Comparison of ENCODE assay signal across 8 cellular contexts in the genomic region with DNA sequence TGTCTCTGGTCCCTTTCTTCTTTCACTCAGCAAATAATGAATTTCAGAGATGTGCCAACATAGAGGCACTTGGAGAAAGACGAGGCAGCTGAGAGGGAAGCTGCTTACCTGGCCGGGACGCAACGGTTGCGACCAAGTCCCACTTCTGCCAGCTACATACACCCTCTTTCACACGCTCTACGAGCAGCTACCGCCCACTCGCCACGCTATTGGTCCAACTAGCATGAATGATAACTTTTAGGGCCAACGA. TPM values are rescaled to one million over a fixed set of nuclear protein-coding genes. Genes with fewer than 3 reads are reported as not detected.
DNase-seq lines count a peak whose midpoint lies in the region; ATAC-seq and TF ChIP-seq lines count a peak whose summit lies in the region.

No MANE protein-coding gene starts in this region.

- peak overlapping the region; percentile 90 for H3K4me3 Mint-ChIP-seq in T-helper 2 cell treated with Interferon-gamma antibody and Interleukin-4, amounts not matched to agents 5 μg/mL and 100 μg/mL, for 36 hours
- H3K4me3 Mint-ChIP-seq in WTC11, result peak overlapping the region; percentile 92

- no peak for DNase-seq in T-helper 2 cell treated with Interferon-gamma antibody and Interleukin-4, amounts not matched to agents 5 μg/mL and 100 μg/mL, for 36 hours (ENCODE audit: low spot score)
- DNase-seq in T-helper 2 cell, result no peak
- no peak for DNase-seq in WTC11 (ENCODE audit: low spot score)
- no peak for DNase-seq in suprapubic skin (ENCODE audit: low spot score in 2 of 2)
- DNase-seq in kidney tubule cell (ENCODE audit: low spot score), result no peak

- TF ChIP-seq EP300 in suprapubic skin (IDR thresholded peaks at IDR 0.05), result no peak

- no peaks in the 10 kb centered on the region for H3K27me3 ChIP-seq in iPS-18a (ENCODE audit: control insufficient read depth, insufficient read depth, low read length)
- no peaks in the 10 kb centered on the region for H3K27me3 ChIP-seq in suprapubic skin

- H3K9me3 ChIP-seq in iPS-18a (ENCODE audit: control insufficient read depth, low read depth, low read length), result no peaks in the 10 kb centered on the region
- H3K9me3 ChIP-seq in suprapubic skin, result no peaks in the 10 kb centered on the region

- TF ChIP-seq POLR2A in suprapubic skin (IDR thresholded peaks at IDR 0.05), result no peak

- peak overlapping the region; percentile 78 for H3K27ac Mint-ChIP-seq in T-helper 2 cell treated with Interferon-gamma antibody and Interleukin-4, amounts not matched to agents 5 μg/mL and 100 μg/mL, for 36 hours
- peak overlapping the region; percentile 98 for H3K27ac Mint-ChIP-seq in WTC11

- CTCF ChIA-PET in WTC11 (lab: Charles Lee), result interaction anchor here (0.8 to 2.7 kb wide), 25 partner anchors 13 to 616 kb away, joined by 3 to 19 read pairs (median 5); a partner anchor contains a TSS

- H3K4me1 Mint-ChIP-seq in T-helper 2 cell treated with Interferon-gamma antibody and Interleukin-4, amounts not matched to agents 5 μg/mL and 100 μg/mL, for 36 hours (ENCODE audit: low read depth), result peaks cover 36% of the 10 kb centered on the region
- H3K4me1 Mint-ChIP-seq in WTC11, result peaks cover 35% of the 10 kb centered on the region

- peak overlapping the region; percentile 33 for H3K9ac ChIP-seq in iPS-18a (ENCODE audit: low read length)

- H3K27ac ChIP-seq in iPS-18a (ENCODE audit: low read length) (no peak overlapping the region), suprapubic skin (peak overlapping the region; percentile 58)

- peaks cover 16% of the 10 kb centered on the region for H3K36me3 Mint-ChIP-seq in T-helper 2 cell treated with Interferon-gamma antibody and Interleukin-4, amounts not matched to agents 5 μg/mL and 100 μg/mL, for 36 hours (ENCODE audit: low read depth)
- H3K36me3 Mint-ChIP-seq in WTC11, result peaks cover 7% of the 10 kb centered on the region; the same call in 1 of the 2 replicates

- peak overlapping the region; percentile 80 for H3K4me3 ChIP-seq in iPS-18a (ENCODE audit: low read length)
- peak overlapping the region; percentile 53 for H3K4me3 ChIP-seq in suprapubic skin

- H3K36me3 ChIP-seq in iPS-18a (ENCODE audit: control insufficient read depth, low read depth, low read length), result peaks cover 5% of the 10 kb centered on the region
- peaks cover 12% of the 10 kb centered on the region for H3K36me3 ChIP-seq in suprapubic skin

- POLR2A ChIA-PET in WTC11 (lab: Charles Lee), result interaction anchor here (0.6 to 2.8 kb wide), 12 partner anchors 13 to 269 kb away, joined by 3 to 23 read pairs (median 3); a partner anchor contains a TSS

- WGBS in suprapubic skin, result 0% methylated on average over 11 of the region's 11 CpGs

- ATAC-seq in WTC11, result no peak
- ATAC-seq in GM21576 (IDR thresholded peaks at IDR 0.05; ENCODE audit: unreplicated experiment), result no peak
- no peak for ATAC-seq in HG03159 (IDR thresholded peaks at IDR 0.05; ENCODE audit: unreplicated experiment)

- H3K4me1 ChIP-seq in iPS-18a (ENCODE audit: control insufficient read depth, low read depth, low read length), result peaks cover 6% of the 10 kb centered on the region
- peaks cover 51% of the 10 kb centered on the region for H3K4me1 ChIP-seq in suprapubic skin

- no peaks in the 10 kb centered on the region for H3K9me3 Mint-ChIP-seq in T-helper 2 cell treated with Interferon-gamma antibody and Interleukin-4, amounts not matched to agents 5 μg/mL and 100 μg/mL, for 36 hours
- H3K9me3 Mint-ChIP-seq in WTC11, result no peaks in the 10 kb centered on the region

- TF ChIP-seq CTCF in WTC11 (IDR thresholded peaks at IDR 0.05), result no peak
- TF ChIP-seq CTCF in suprapubic skin (IDR thresholded peaks at IDR 0.05), result no peak

- no peaks in the 10 kb centered on the region for H3K27me3 Mint-ChIP-seq in T-helper 2 cell treated with Interferon-gamma antibody and Interleukin-4, amounts not matched to agents 5 μg/mL and 100 μg/mL, for 36 hours (ENCODE audit: low read depth)
- H3K27me3 Mint-ChIP-seq in WTC11 (ENCODE audit: low read depth), result no peaks in the 10 kb centered on the region

TF ChIP-seq in WTC11, 78 proteins besides CTCF, POLR2A, EP300 and RAD21:
- TF ChIP-seq, protein P1, sequence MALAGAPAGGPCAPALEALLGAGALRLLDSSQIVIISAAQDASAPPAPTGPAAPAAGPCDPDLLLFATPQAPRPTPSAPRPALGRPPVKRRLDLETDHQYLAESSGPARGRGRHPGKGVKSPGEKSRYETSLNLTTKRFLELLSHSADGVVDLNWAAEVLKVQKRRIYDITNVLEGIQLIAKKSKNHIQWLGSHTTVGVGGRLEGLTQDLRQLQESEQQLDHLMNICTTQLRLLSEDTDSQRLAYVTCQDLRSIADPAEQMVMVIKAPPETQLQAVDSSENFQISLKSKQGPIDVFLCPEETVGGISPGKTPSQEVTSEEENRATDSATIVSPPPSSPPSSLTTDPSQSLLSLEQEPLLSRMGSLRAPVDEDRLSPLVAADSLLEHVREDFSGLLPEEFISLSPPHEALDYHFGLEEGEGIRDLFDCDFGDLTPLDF (CRISPR knock-in tag; IDR thresholded peaks at IDR 0.05), result no peak
- no peak for TF ChIP-seq TCF7 (CRISPR knock-in tag; IDR thresholded peaks at IDR 0.05; ENCODE audit: low read depth)
- TF ChIP-seq PRRX2 (CRISPR knock-in tag; IDR thresholded peaks at IDR 0.05), result no peak
- peak; percentile 72 for TF ChIP-seq SP1 (CRISPR knock-in tag; conservative IDR thresholded peaks at IDR 0.05)
- TF ChIP-seq NFYB (CRISPR knock-in tag; conservative IDR thresholded peaks at IDR 0.05; ENCODE audit: low read depth), result peak; percentile 85

RNA-seq across cellular contexts. Expression of a gene that starts 0.8 kb away (rescaled TPM):
- 90.7 to 96.8 TPM (median 93.3 TPM) in 3 replicates for total RNA-seq in WTC11 (2021)
- total RNA-seq in suprapubic skin, result 10 to 100 TPM; 27.3 to 40.7 (median 35.2) TPM

RNA-seq across cellular contexts. Expression of a gene that starts 21.2 kb away (rescaled TPM):
- total RNA-seq in WTC11 (2021), result 82.3 to 92.8 TPM (median 89.5 TPM) in 3 replicates
- total RNA-seq in suprapubic skin, result 10 to 100 TPM; 49.6 to 75.3 (median 55.4) TPM

RNA-seq across cellular contexts. Expression of a gene that starts 21.3 kb away (rescaled TPM):
- total RNA-seq in WTC11 (2021), result 20.5 to 24.6 TPM (median 24.2 TPM) in 3 replicates
- 10 to 100 TPM in 3 of 4 donors, 1 to 10 TPM in 1; 7.8 to 16.5 (median 11.5) TPM for total RNA-seq in suprapubic skin

RNA-seq across cellular contexts. Expression of a gene that starts 22.7 kb away (rescaled TPM):
- total RNA-seq in WTC11 (2021), result 4.6 to 5.4 TPM (median 4.9 TPM) in 3 replicates
- total RNA-seq in suprapubic skin, result 1 to 10 TPM; 2.6 to 4.6 (median 4.0) TPM

RNA-seq across cellular contexts. Expression of a gene that starts 34.1 kb away (rescaled TPM):
- total RNA-seq in WTC11 (2021) (181 to 203 TPM (median 203 TPM) in 3 replicates), suprapubic skin (10 to 100 TPM; 23.1 to 71.9 (median 46.4) TPM)
